In genomic region chr10:82643601-82644000, GRCh38 we compare ENCODE assay signal across 20 cellular contexts.
DNase-seq lines count a peak whose midpoint lies in the region; ATAC-seq and TF ChIP-seq lines count a peak whose summit lies in the region.
"Had no signal": no experiment of that assay in that cellular context is flagged by ENCODE, and none has a peak within 500 bp of the region (broad histone marks: within the 10 kb centered on the region; RNA-seq: fewer than 3 reads in every experiment).

No MANE protein-coding gene starts in this region.

- no peak overlapping the region for H3K9ac ChIP-seq in mammary epithelial cell (ENCODE audit: insufficient read depth, low read length)

- POLR2A ChIA-PET in MCF 10A (lab: Yijun Ruan, JAX) = interaction anchor here (1.1 kb wide), 1 partner anchor 13 kb away, joined by 3 read pairs; no protein-coding TSS in a partner anchor

- no peaks in the 10 kb centered on the region for H4K20me1 ChIP-seq in mammary epithelial cell (ENCODE audit: insufficient read depth, low read length)

- H3K27me3 Mint-ChIP-seq in MCF 10A (ENCODE audit: insufficient read depth, unreplicated experiment) = no peaks in the 10 kb centered on the region
- H3K27me3 Mint-ChIP-seq: B cell; CD4-positive, alpha-beta T cell had no signal

- intact Hi-C loops in MCF 10A (cut with micrococcal nuclease) (no loop called here), mammary epithelial cell (cut with micrococcal nuclease) (no loop called here), left ventricle myocardium inferior (cut with micrococcal nuclease) (no loop called here)

- no peaks in the 10 kb centered on the region for H3K36me3 Mint-ChIP-seq in MCF 10A (ENCODE audit: insufficient read depth, unreplicated experiment)

- peaks cover 14% of the 10 kb centered on the region for H3K4me1 Mint-ChIP-seq in MCF 10A (ENCODE audit: insufficient read depth, unreplicated experiment)
- H3K4me1 Mint-ChIP-seq: B cell had no signal

- 53% methylated on average over 5 of the region's 5 CpGs for whole genome bisulfite sequencing in mammary epithelial cell (ENCODE audit: low coverage, missing lambda C conversion rate)

- no TSS peak for BruUV-seq in MCF 10A (replicated peaks; lab: Mats Ljungman, UMichigan)
- BruUV-seq in mammary epithelial cell (replicated peaks; lab: Mats Ljungman, UMichigan) = no TSS peak

- no peak overlapping the region for H3K4me2 ChIP-seq in mammary epithelial cell (ENCODE audit: insufficient read depth, low read depth, low read length)

- ATAC-seq in omental fat pad (ENCODE audit: low FRiP score) = peak; percentile 89

- H3K27ac Mint-ChIP-seq in MCF 10A (ENCODE audit: low read depth, unreplicated experiment) = peak overlapping the region; percentile 68
- H3K27ac Mint-ChIP-seq: B cell; CD4-positive, alpha-beta T cell had no signal

- in situ Hi-C loops in mammary epithelial cell (cut with MboI; ENCODE audit: low sequenced_read_pairs in 2 of 2) = no loop called here

- DNase-seq in MCF 10A (ENCODE audit: unreplicated experiment) (peak; percentile 27), mammary epithelial cell (no peak), fibroblast of mammary gland (ENCODE audit: low read depth) (peak; percentile 1), left ventricle myocardium inferior (no peak), omental fat pad (ENCODE audit: low spot score) (no peak), NCI-H345 treated with DMSO at 0.1 percent for 48 hours (lab: John Stamatoyannopoulos, UW; ENCODE audit: unreplicated experiment) (no peak), hypothalamus (lab: John Stamatoyannopoulos, UW) (no peak)
- no peak for DNase-seq in activated CD4-positive, alpha-beta T cell treated with anti-CD3 and anti-CD28 coated beads, Interleukin-2, amount 50 U/mL, for 1 hour
- DNase-seq: 8988T; CD4-positive, alpha-beta T cell; DMS153; GF-D8; NCI-H1092 treated with DMSO at 0.1 percent for 48 hours; NCI-H146; NCI-H2081; NCI-H2171 treated with DMSO at 0.1 percent for 48 hours; NCI-H446 treated with DMSO at 0.1 percent for 48 hours; NK-92 treated with Interleukin-12 subunit alpha and Interleukin-12 subunit beta, amount 100 ng/mL, for 24 hours; Peyer's patch had no signal

- no peaks in the 10 kb centered on the region for H3K9me3 Mint-ChIP-seq in MCF 10A (ENCODE audit: unreplicated experiment)

- no peaks in the 10 kb centered on the region for H3K9me3 ChIP-seq in mammary epithelial cell (replicated peaks; ENCODE audit: insufficient read depth, low read length)
- H3K9me3 ChIP-seq in left ventricle myocardium inferior (replicated peaks) = peaks cover 3% of the 10 kb centered on the region
- H3K9me3 ChIP-seq: Peyer's patch had no signal

- H3K27me3 ChIP-seq in mammary epithelial cell (ENCODE audit: insufficient read depth, low read length) (no peaks in the 10 kb centered on the region), left ventricle myocardium inferior (ENCODE audit: low read depth) (no peaks in the 10 kb centered on the region)
- H3K27me3 ChIP-seq: Peyer's patch had no signal

- H3K79me2 ChIP-seq in mammary epithelial cell (ENCODE audit: insufficient read depth, low read length) = no peaks in the 10 kb centered on the region

- no peak overlapping the region for H2AFZ ChIP-seq in mammary epithelial cell (ENCODE audit: low read depth, low read length)

- dilution Hi-C loops in mammary epithelial cell (cut with HindIII; ENCODE audit: low sequenced_read_pairs) = no loop called here

- H3K4me3 Mint-ChIP-seq in MCF 10A (ENCODE audit: unreplicated experiment) = peak overlapping the region; percentile 31
- H3K4me3 Mint-ChIP-seq: B cell; CD4-positive, alpha-beta T cell had no signal

- H3K4me3 ChIP-seq in mammary epithelial cell (replicated peaks in 1 of 3; ENCODE audit: insufficient read depth in 1 of 3, low read depth in 2 of 3, low read length in 3 of 3) (no peak overlapping the region), fibroblast of mammary gland (ENCODE audit: control insufficient read depth, low read depth, low read length) (no peak overlapping the region), left ventricle myocardium inferior (no peak overlapping the region)
- H3K4me3 ChIP-seq: Peyer's patch had no signal

- TF ChIP-seq CTCF in MCF 10A (IDR thresholded peaks at IDR 0.05; ENCODE audit: unreplicated experiment) = no peak
- no peak for TF ChIP-seq CTCF in mammary epithelial cell (conservative IDR thresholded peaks at IDR 0.05 in 1 of 2, IDR thresholded peaks at IDR 0.05 in 1 of 2; ENCODE audit: extremely low read depth in 1 of 2, insufficient read depth in 1 of 2, low read depth in 1 of 2, low read length in 2 of 2)
- TF ChIP-seq CTCF in fibroblast of mammary gland (conservative IDR thresholded peaks at IDR 0.05; ENCODE audit: control insufficient read depth, insufficient read depth, low read depth, low read length) = no peak
- no peak for TF ChIP-seq CTCF in left ventricle myocardium inferior (IDR thresholded peaks at IDR 0.05; ENCODE audit: borderline replicate concordance)
- no peak for TF ChIP-seq CTCF in omental fat pad (IDR thresholded peaks at IDR 0.05)

- H3K36me3 ChIP-seq in mammary epithelial cell (ENCODE audit: insufficient read depth, low read length) (no peaks in the 10 kb centered on the region), left ventricle myocardium inferior (no peaks in the 10 kb centered on the region)
- H3K36me3 ChIP-seq: Peyer's patch had no signal

- H3K27ac ChIP-seq in mammary epithelial cell (ENCODE audit: insufficient read depth, low read depth, low read length) = no peak overlapping the region
- peak overlapping the region; percentile 64 for H3K27ac ChIP-seq in left ventricle myocardium inferior (replicated peaks)
- H3K27ac ChIP-seq: Peyer's patch had no signal

- H3K4me1 ChIP-seq in mammary epithelial cell (ENCODE audit: insufficient read depth, low read length) = no peaks in the 10 kb centered on the region
- H3K4me1 ChIP-seq in left ventricle myocardium inferior = no peaks in the 10 kb centered on the region
- H3K4me1 ChIP-seq: Peyer's patch had no signal

- CTCF ChIA-PET in MCF 10A (lab: Yijun Ruan, JAX) (interaction anchor here (0.6 kb wide), 1 partner anchor 1348 kb away, joined by 4 read pairs; no protein-coding TSS in a partner anchor), mammary epithelial cell (lab: Charles Lee; ENCODE audit: low non-redundant PET) (no interaction called here)

Comparison
In these comparisons a context has a peak if more than half of its experiments do, and no peak if none do; other contexts are left out.
1. DNase-seq: peak in MCF 10A (single experiment) and fibroblast of mammary gland (single experiment); none in mammary epithelial cell (single experiment), left ventricle myocardium inferior (single experiment), omental fat pad (single experiment), activated CD4-positive, alpha-beta T cell treated with anti-CD3 and anti-CD28 coated beads, Interleukin-2, amount 50 U/mL, for 1 hour (single experiment), NCI-H345 treated with DMSO at 0.1 percent for 48 hours (single experiment) and hypothalamus (0 of 51).